ENCODE assay signal across 17 cellular contexts in genomic region chr12:94139816-94140215, GRCh38. TPM values are rescaled to one million over a fixed set of nuclear protein-coding genes. Genes with fewer than 3 reads are reported as not detected.
DNase-seq lines count a peak whose midpoint lies in the region; ATAC-seq, FAIRE-seq and TF ChIP-seq lines count a peak whose summit lies in the region.
"Had no signal": no experiment of that assay in that cellular context is flagged by ENCODE, and none has a peak within 500 bp of the region (broad histone marks: within the 10 kb centered on the region; RNA-seq: fewer than 3 reads in every experiment).

No MANE protein-coding gene starts in this region.

- ATAC-seq in GM23338 = peak; percentile 77
- peak; percentile 43; the same call in 1 of the 2 replicates for ATAC-seq in HCT116
- ATAC-seq in GM18868 (IDR thresholded peaks at IDR 0.05; ENCODE audit: unreplicated experiment) = no peak

- no peaks in the 10 kb centered on the region for H3K23me2 ChIP-seq in H1 (ENCODE audit: low read depth, low read length)

- no peaks in the 10 kb centered on the region for H3K36me3 Mint-ChIP-seq in GM23338 (ENCODE audit: low read depth)
- no peaks in the 10 kb centered on the region for H3K36me3 Mint-ChIP-seq in immature natural killer cell
- H3K36me3 Mint-ChIP-seq: CD14-positive monocyte; CD4-positive, alpha-beta memory T cell had no signal

- H3K18ac ChIP-seq in H1 (ENCODE audit: extremely low read depth, low read length) (no peak overlapping the region), mesendoderm (ENCODE audit: low read length) (no peak overlapping the region)

- H3K4me2 ChIP-seq in GM23338 (no peak overlapping the region), HCT116 (ENCODE audit: low read length) (no peak overlapping the region), H1 (ENCODE audit: insufficient read depth in 1 of 2, low read depth in 2 of 2, low read length in 2 of 2) (no peak overlapping the region), mesendoderm (ENCODE audit: low read length) (no peak overlapping the region)
- H3K4me2 ChIP-seq: BLaER1, KMS-11 had no signal

- no peak overlapping the region for H3K4me3 Mint-ChIP-seq in GM23338
- H3K4me3 Mint-ChIP-seq in immature natural killer cell = no peak overlapping the region
- H3K4me3 Mint-ChIP-seq: CD14-positive monocyte; CD4-positive, alpha-beta memory T cell; HFFc6 had no signal

- H3K4me3 ChIP-seq in GM23338 = no peak overlapping the region
- H3K4me3 ChIP-seq in HCT116 (replicated peaks in 1 of 2; ENCODE audit: low read depth in 1 of 2, low read length in 2 of 2) = no peak overlapping the region
- H3K4me3 ChIP-seq in H1 (ENCODE audit: extremely low read depth in 1 of 4, insufficient read depth in 2 of 4, low read depth in 3 of 4, low read length in 4 of 4) = no peak overlapping the region
- no peak overlapping the region for H3K4me3 ChIP-seq in mesendoderm (ENCODE audit: low read length)
- H3K4me3 ChIP-seq: BLaER1, HAP-1 had no signal

- H2BK15ac ChIP-seq in H1 (ENCODE audit: low read length) (no peak overlapping the region), mesendoderm (replicated peaks; ENCODE audit: low read depth) (no peak overlapping the region)

- TF ChIP-seq EP300 in H1 (IDR thresholded peaks at IDR 0.05; ENCODE audit: borderline replicate concordance in 1 of 2, low read depth in 2 of 2, low read length in 2 of 2) = no peak

- intact Hi-C loops in HCT116 (cut with micrococcal nuclease) = loop anchor here (1.0 to 10.0 kb wide), 2 partner anchors 393 to 735 kb away; no protein-coding TSS in a partner anchor

- H3K27me3 ChIP-seq in GM23338 (ENCODE audit: insufficient read depth) = peaks cover 13% of the 10 kb centered on the region
- H3K27me3 ChIP-seq in HCT116 (ENCODE audit: insufficient read depth, low read length) = no peaks in the 10 kb centered on the region
- no peaks in the 10 kb centered on the region; a peak in 4 of 7 replicates for H3K27me3 ChIP-seq in H1 (replicated peaks in 1 of 4; ENCODE audit: control insufficient read depth in 3 of 4, extremely low read depth in 1 of 4, insufficient read depth in 3 of 4, low read length in 3 of 4)
- no peaks in the 10 kb centered on the region for H3K27me3 ChIP-seq in mesendoderm (ENCODE audit: insufficient read depth, low read length, poor library complexity)
- H3K27me3 ChIP-seq: BLaER1 had no signal

- no peak overlapping the region for H2AK5ac ChIP-seq in H1 (ENCODE audit: low read depth, low read length)
- no peak overlapping the region for H2AK5ac ChIP-seq in mesendoderm (ENCODE audit: low read length)

- no peak for TF ChIP-seq POLR2A in HCT116 (IDR thresholded peaks at IDR 0.05; ENCODE audit: borderline replicate concordance, extremely low read depth, insufficient read depth, insufficient read length)
- no peak for TF ChIP-seq POLR2A in H1 (IDR thresholded peaks at IDR 0.05; ENCODE audit: control extremely low read depth in 1 of 2, low read depth in 2 of 2, low read length in 2 of 2)

- H3K9ac ChIP-seq in HCT116 (ENCODE audit: low read length) (no peak overlapping the region), H1 (replicated peaks in 1 of 4; ENCODE audit: extremely low read depth in 1 of 4, low read depth in 3 of 4, low read length in 3 of 4) (no peak overlapping the region), mesendoderm (ENCODE audit: low read length) (no peak overlapping the region)
- H3K9ac ChIP-seq: BLaER1, KMS-11 had no signal

- H3F3A ChIP-seq in GM23338 (replicated peaks; ENCODE audit: low read depth) = no peaks in the 10 kb centered on the region

- H4K20me1 ChIP-seq in GM23338 (replicated peaks; ENCODE audit: insufficient read depth) = no peaks in the 10 kb centered on the region
- H4K20me1 ChIP-seq in HCT116 (ENCODE audit: insufficient read depth) = no peaks in the 10 kb centered on the region
- no peaks in the 10 kb centered on the region for H4K20me1 ChIP-seq in H1 (replicated peaks in 1 of 2; ENCODE audit: control insufficient read depth in 1 of 2, insufficient read depth in 2 of 2, low read length in 2 of 2)
- H4K20me1 ChIP-seq: BLaER1 had no signal

- peak overlapping the region; percentile 14; the same call in 1 of the 2 replicates for H4K8ac ChIP-seq in H1 (ENCODE audit: extremely low read depth, insufficient read depth, low read length)
- no peak overlapping the region for H4K8ac ChIP-seq in mesendoderm (ENCODE audit: low read depth, low read length)

- H3K36me3 ChIP-seq in GM23338 (ENCODE audit: insufficient read depth) (no peaks in the 10 kb centered on the region), HCT116 (ENCODE audit: control insufficient read depth in 1 of 2, insufficient read depth in 2 of 2, low read length in 2 of 2) (no peaks in the 10 kb centered on the region), H1 (ENCODE audit: control insufficient read depth in 2 of 4, insufficient read depth in 4 of 4, low read length in 3 of 4) (no peaks in the 10 kb centered on the region), mesendoderm (ENCODE audit: control insufficient read depth, insufficient read depth, low read length) (no peaks in the 10 kb centered on the region)
- H3K36me3 ChIP-seq: BLaER1, HAP-1 had no signal

- H3K4me1 ChIP-seq in GM23338 (ENCODE audit: insufficient read depth) (no peaks in the 10 kb centered on the region), HCT116 (ENCODE audit: control insufficient read depth in 1 of 2, insufficient read depth in 2 of 2, low read length in 2 of 2) (no peaks in the 10 kb centered on the region), H1 (replicated peaks in 1 of 4; ENCODE audit: control insufficient read depth in 3 of 4, insufficient read depth in 4 of 4, low read length in 3 of 4) (no peaks in the 10 kb centered on the region), mesendoderm (ENCODE audit: control insufficient read depth, low read depth, low read length) (no peaks in the 10 kb centered on the region)
- H3K4me1 ChIP-seq: HAP-1 had no signal

- no peak overlapping the region for H3K56ac ChIP-seq in H1 (replicated peaks; ENCODE audit: insufficient read length, low read depth, low read length)
- H3K56ac ChIP-seq in mesendoderm (ENCODE audit: low read length) = no peak overlapping the region

- H2BK120ac ChIP-seq in H1 (replicated peaks; ENCODE audit: low read depth, low read length) (no peak overlapping the region), mesendoderm (ENCODE audit: low read depth, low read length) (no peak overlapping the region)

- no peak overlapping the region for H2BK20ac ChIP-seq in H1 (ENCODE audit: low read length)

- H3K27ac ChIP-seq in GM23338 (ENCODE audit: low read depth) (no peak overlapping the region), HCT116 (ENCODE audit: low read depth, low read length) (no peak overlapping the region), H1 (ENCODE audit: low read depth, low read length) (no peak overlapping the region), mesendoderm (ENCODE audit: low read depth, low read length) (no peak overlapping the region)
- H3K27ac ChIP-seq: BLaER1, KMS-11 had no signal

- WGBS in H1 (ENCODE audit: extremely low coverage in 1 of 2, insufficient coverage in 1 of 2, insufficient read length in 1 of 2, insufficient replicate concordance in 2 of 2, low coverage in 1 of 2, low lambda C conversion rate in 2 of 2, missing lambda C conversion rate in 1 of 2), 2 experiments = 82% methylated on average over 21 of the region's 21 CpGs; no CpG with 5 or more reads in 1 of the 2 experiments
- no CpG with 5 or more reads among the region's 21 CpGs for WGBS in mesendoderm (ENCODE audit: extremely low coverage, insufficient coverage, low lambda C conversion rate)

- H3K4me1 Mint-ChIP-seq in GM23338 = no peaks in the 10 kb centered on the region; the same call in 2 of the 3 replicates
- no peaks in the 10 kb centered on the region for H3K4me1 Mint-ChIP-seq in immature natural killer cell

- POLR2A ChIA-PET in HCT116 (lab: Charles Lee) = no interaction called here
- POLR2A ChIA-PET in H1 (lab: Charles Lee; ENCODE audit: partially characterized antibody) = interaction anchor here (1.0 kb wide), 1 partner anchor 395 kb away, joined by 3 read pairs; no protein-coding TSS in a partner anchor

- no peak for FAIRE-seq in H1 (lab: Jason Lieb, UNC)

- no peaks in the 10 kb centered on the region for H3K9me2 ChIP-seq in GM23338 (ENCODE audit: insufficient read depth)
- no peaks in the 10 kb centered on the region for H3K9me2 ChIP-seq in HCT116 (ENCODE audit: insufficient read depth)

- DNase-seq in GM23338 (ENCODE audit: low spot score) (peak; percentile 31), HCT116 (ENCODE audit: low read depth, low spot score) (no peak), H1 (ENCODE audit: low read depth in 1 of 2, low spot score in 2 of 2) (no peak), mesendoderm (no peak), OCI-M2 (lab: John Stamatoyannopoulos, UW; ENCODE audit: unreplicated experiment) (no peak), immature natural killer cell (no peak)
- no peak for DNase-seq in activated CD4-positive, CD25-positive, alpha-beta regulatory T cell treated with anti-CD3 and anti-CD28 coated beads, Interleukin-2, amount 50 U/mL, for 72 hours
- DNase-seq: 8988T, Calu3, GF-D8 had no signal

- no peak overlapping the region for H3K14ac ChIP-seq in H1 (ENCODE audit: insufficient read length)

- H3K27ac Mint-ChIP-seq in GM23338 (no peak overlapping the region), immature natural killer cell (no peak overlapping the region)
- H3K27ac Mint-ChIP-seq: HFFc6 had no signal

- no peaks in the 10 kb centered on the region; the same call in 2 of the 3 replicates for H3K9me3 Mint-ChIP-seq in GM23338
- H3K9me3 Mint-ChIP-seq in immature natural killer cell = no peaks in the 10 kb centered on the region
- H3K9me3 Mint-ChIP-seq: CD4-positive, alpha-beta memory T cell; HFFc6 had no signal

- no peak overlapping the region for H4K91ac ChIP-seq in H1 (replicated peaks; ENCODE audit: insufficient read length, low read length)

- RAD21 ChIA-PET in HCT116 (lab: Charles Lee; ENCODE audit: low non-redundant PET in 1 of 2, low total read pairs in 2 of 2, uncharacterized antibody in 2 of 2, unreplicated experiment in 2 of 2) = no interaction called here

- 0 out of 4 replicates have a peak, but pooled peaks of 1 of the 2 experiments have one; percentile 3 for TF ChIP-seq CTCF in GM23338 (conservative IDR thresholded peaks at IDR 0.05; ENCODE audit: low read depth in 2 of 2)
- no peak for TF ChIP-seq CTCF in HCT116 (IDR thresholded peaks at IDR 0.05 in 2 of 3, conservative IDR thresholded peaks at IDR 0.05 in 1 of 3; ENCODE audit: borderline replicate concordance in 1 of 3, insufficient read depth in 1 of 3, low read depth in 2 of 3, low read length in 2 of 3)
- peak in 1 of 3 experiments; percentile 26; a peak in 1 of 4 replicates for TF ChIP-seq CTCF in H1 (IDR thresholded peaks at IDR 0.05; ENCODE audit: control extremely low read depth in 1 of 3, insufficient read depth in 1 of 3, low read depth in 1 of 3, low read length in 3 of 3)

- H4K5ac ChIP-seq in H1 (ENCODE audit: insufficient read length, low read depth, low read length) (no peak overlapping the region), mesendoderm (ENCODE audit: low read length) (no peak overlapping the region)

- H2AFZ ChIP-seq in GM23338 (no peak overlapping the region; the same call in 1 of the 2 replicates), HCT116 (ENCODE audit: low read depth, low read length, poor library complexity, severe bottlenecking) (no peak overlapping the region), H1 (ENCODE audit: low read length) (no peak overlapping the region)

- H3K4ac ChIP-seq in H1 (replicated peaks; ENCODE audit: insufficient read length, low read depth, low read length) (no peak overlapping the region), mesendoderm (ENCODE audit: low read depth, low read length) (no peak overlapping the region)

- no peak overlapping the region for H2BK12ac ChIP-seq in H1 (ENCODE audit: low read depth, low read length)

- H3K27me3 Mint-ChIP-seq in GM23338 (ENCODE audit: insufficient read depth, low read depth, poor library complexity) (peaks cover 6% of the 10 kb centered on the region), immature natural killer cell (ENCODE audit: low read depth in 3 of 3) (peaks cover 2 to 5% (median 2%) of the 10 kb centered on the region in 3 donors)
- H3K27me3 Mint-ChIP-seq: CD4-positive, alpha-beta memory T cell had no signal

- CTCF ChIA-PET in HCT116 (lab: Charles Lee) = no interaction called here
- CTCF ChIA-PET in H1 (lab: Charles Lee; ENCODE audit: partially characterized antibody) = interaction anchor here (0.6 to 7.9 kb wide), 15 partner anchors 13 to 791 kb away, joined by 3 to 80 read pairs (median 3); no protein-coding TSS in a partner anchor

- no peaks in the 10 kb centered on the region for H3K9me3 ChIP-seq in HCT116 (ENCODE audit: control insufficient read depth in 1 of 2, insufficient read depth in 1 of 2, low read depth in 1 of 2, low read length in 2 of 2)
- no peaks in the 10 kb centered on the region for H3K9me3 ChIP-seq in H1 (ENCODE audit: insufficient read depth in 2 of 2, low read depth in 1 of 2, low read length in 1 of 2)
- H3K9me3 ChIP-seq: BLaER1, HAP-1 had no signal

- no peak for TF ChIP-seq RAD21 in HCT116 (IDR thresholded peaks at IDR 0.05; ENCODE audit: low read depth)
- TF ChIP-seq RAD21 in H1 (IDR thresholded peaks at IDR 0.05 in 1 of 2, conservative IDR thresholded peaks at IDR 0.05 in 1 of 2; ENCODE audit: low read depth in 2 of 2, low read length in 2 of 2) = no peak

- H3K79me2 ChIP-seq in GM23338 (replicated peaks; ENCODE audit: insufficient read depth) (no peaks in the 10 kb centered on the region), HCT116 (ENCODE audit: insufficient read depth, low read length) (no peaks in the 10 kb centered on the region), H1 (ENCODE audit: control insufficient read depth in 1 of 2, insufficient read depth in 2 of 2, low read length in 2 of 2) (no peaks in the 10 kb centered on the region), mesendoderm (ENCODE audit: control insufficient read depth, insufficient read depth, low read length) (no peaks in the 10 kb centered on the region)

- H3K23ac ChIP-seq in H1 (ENCODE audit: insufficient read length) (no peak overlapping the region), mesendoderm (ENCODE audit: low read length) (peak overlapping the region; percentile 24)

- H2BK5ac ChIP-seq in H1 (ENCODE audit: low read depth, low read length) = no peak overlapping the region
- H2BK5ac ChIP-seq in mesendoderm (ENCODE audit: low read length) = no peak overlapping the region

- BruUV-seq in HCT116 (replicated peaks; lab: Mats Ljungman, UMichigan) = no TSS peak

- H3K79me1 ChIP-seq in H1 (ENCODE audit: low read depth, low read length) (no peaks in the 10 kb centered on the region), mesendoderm (ENCODE audit: low read length) (no peaks in the 10 kb centered on the region)

RNA-seq across cellular contexts. Expression of gene PLXNC1, which starts 8.6 kb away (rescaled TPM):
- 2.4 and 6.5 TPM in 2 replicates for total RNA-seq in GM23338 (2014; rRNA removed; shearing (Covaris generic))
- polyA plus RNA-seq in GM23338 (2016; fragmentation: Nextera tagmentation; extraction: Ambion mirVana) (1.4 and 1.9 TPM in 2 replicates), H1 (2011; rRNA removed) (0.83 and 0.86 TPM in 2 replicates), immature natural killer cell (1 to 10 TPM; 2.3 to 3.3 (median 2.5) TPM)
- total RNA-seq in HCT116 (2021; ENCODE audit: unreplicated experiment) = 0.25 TPM
- polyA plus RNA-seq in HCT116 (2012) = 0.27 and 0.44 TPM in 2 replicates
- total RNA-seq in H1 (2021; fragmentation: NEBNext Ultra II Directional; extraction: Animal tissue kit (Norgen Biotek cat#: 25700)) = 1.3 and 2.0 TPM in 2 replicates
- polyA plus RNA-seq in H1 (2011; cell fraction: cytosol; rRNA removed) = 0.80 TPM
- polyA plus RNA-seq in H1 (2011; cell fraction: nucleus; rRNA removed) = 1.4 TPM
- 1.6 to 2.5 TPM (median 1.8 TPM) in 4 replicates for polyA plus RNA-seq in H1 (2012, experiment 1 of 2)
- 0.08 TPM for polyA plus RNA-seq in H1 (2012, experiment 2 of 2)
- polyA plus RNA-seq in H1 (2013, experiment 1 of 2) = 1.2 TPM
- 1.1 TPM for polyA plus RNA-seq in H1 (2013, experiment 2 of 2)
- polyA minus RNA-seq in H1 (2011; rRNA and poly(A)+ RNA removed) = 3.0 and 5.2 TPM in 2 replicates
- polyA minus RNA-seq in H1 (2011; cell fraction: cytosol; rRNA and poly(A)+ RNA removed) = 0.81 TPM
- polyA minus RNA-seq in H1 (2011; cell fraction: nucleus; rRNA and poly(A)+ RNA removed) = 6.7 TPM
- 0.79 TPM for polyA plus RNA-seq in mesendoderm (2013, experiment 1 of 2)
- 0.85 TPM for polyA plus RNA-seq in mesendoderm (2013, experiment 2 of 2)
